ENCODE assay signal across 1 cellular context in the genomic region with DNA sequence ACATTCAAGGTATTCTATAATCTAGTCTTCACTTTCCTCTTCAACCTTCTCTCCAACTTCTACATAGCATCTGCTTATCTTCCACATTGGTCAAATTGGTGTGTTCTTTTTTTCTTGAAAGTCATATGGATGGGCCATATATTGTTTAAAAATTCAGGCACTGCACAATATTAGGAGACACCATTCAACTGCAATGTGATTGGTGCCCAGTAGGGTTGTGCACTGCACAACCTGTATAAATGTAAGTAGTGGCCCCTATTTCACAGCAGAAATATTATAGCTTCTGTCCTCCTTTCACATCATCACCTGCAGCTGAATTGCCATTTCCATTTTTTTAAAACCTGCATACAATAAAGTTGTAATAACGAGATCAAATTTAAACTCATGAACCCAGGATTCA.
TF ChIP-seq lines count a peak whose summit lies in the region.

No MANE protein-coding gene starts in this region.

TF ChIP-seq in GM12878, 131 proteins besides CTCF, POLR2A, EP300 and RAD21:
- TF ChIP-seq, protein P1, sequence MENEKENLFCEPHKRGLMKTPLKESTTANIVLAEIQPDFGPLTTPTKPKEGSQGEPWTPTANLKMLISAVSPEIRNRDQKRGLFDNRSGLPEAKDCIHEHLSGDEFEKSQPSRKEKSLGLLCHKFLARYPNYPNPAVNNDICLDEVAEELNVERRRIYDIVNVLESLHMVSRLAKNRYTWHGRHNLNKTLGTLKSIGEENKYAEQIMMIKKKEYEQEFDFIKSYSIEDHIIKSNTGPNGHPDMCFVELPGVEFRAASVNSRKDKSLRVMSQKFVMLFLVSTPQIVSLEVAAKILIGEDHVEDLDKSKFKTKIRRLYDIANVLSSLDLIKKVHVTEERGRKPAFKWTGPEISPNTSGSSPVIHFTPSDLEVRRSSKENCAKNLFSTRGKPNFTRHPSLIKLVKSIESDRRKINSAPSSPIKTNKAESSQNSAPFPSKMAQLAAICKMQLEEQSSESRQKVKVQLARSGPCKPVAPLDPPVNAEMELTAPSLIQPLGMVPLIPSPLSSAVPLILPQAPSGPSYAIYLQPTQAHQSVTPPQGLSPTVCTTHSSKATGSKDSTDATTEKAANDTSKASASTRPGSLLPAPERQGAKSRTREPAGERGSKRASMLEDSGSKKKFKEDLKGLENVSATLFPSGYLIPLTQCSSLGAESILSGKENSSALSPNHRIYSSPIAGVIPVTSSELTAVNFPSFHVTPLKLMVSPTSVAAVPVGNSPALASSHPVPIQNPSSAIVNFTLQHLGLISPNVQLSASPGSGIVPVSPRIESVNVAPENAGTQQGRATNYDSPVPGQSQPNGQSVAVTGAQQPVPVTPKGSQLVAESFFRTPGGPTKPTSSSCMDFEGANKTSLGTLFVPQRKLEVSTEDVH (IDR thresholded peaks at IDR 0.05; ENCODE audit: low read depth, partially characterized antibody), result no peak
- TF ChIP-seq CREB1 (IDR thresholded peaks at IDR 0.05; ENCODE audit: low read depth), result no peak
- no peak for TF ChIP-seq NFXL1 (IDR thresholded peaks at IDR 0.05; ENCODE audit: borderline replicate concordance)
- no peak for TF ChIP-seq CBX5 (IDR thresholded peaks at IDR 0.05; ENCODE audit: low read depth)
- no peak for TF ChIP-seq CHD1 (IDR thresholded peaks at IDR 0.05; ENCODE audit: low read depth, low read length)
- TF ChIP-seq HDGF (IDR thresholded peaks at IDR 0.05), result no peak
- TF ChIP-seq, protein P2, sequence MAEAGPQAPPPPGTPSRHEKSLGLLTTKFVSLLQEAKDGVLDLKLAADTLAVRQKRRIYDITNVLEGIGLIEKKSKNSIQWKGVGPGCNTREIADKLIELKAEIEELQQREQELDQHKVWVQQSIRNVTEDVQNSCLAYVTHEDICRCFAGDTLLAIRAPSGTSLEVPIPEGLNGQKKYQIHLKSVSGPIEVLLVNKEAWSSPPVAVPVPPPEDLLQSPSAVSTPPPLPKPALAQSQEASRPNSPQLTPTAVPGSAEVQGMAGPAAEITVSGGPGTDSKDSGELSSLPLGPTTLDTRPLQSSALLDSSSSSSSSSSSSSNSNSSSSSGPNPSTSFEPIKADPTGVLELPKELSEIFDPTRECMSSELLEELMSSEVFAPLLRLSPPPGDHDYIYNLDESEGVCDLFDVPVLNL (IDR thresholded peaks at IDR 0.05; ENCODE audit: low read depth, low read length), result no peak
- no peak for TF ChIP-seq PAX5 (IDR thresholded peaks at IDR 0.05; ENCODE audit: borderline replicate concordance, low read depth, low read length)
- no peak for TF ChIP-seq IRF4 (IDR thresholded peaks at IDR 0.05; ENCODE audit: low read depth, low read length)
- no peak for TF ChIP-seq JUND (IDR thresholded peaks at IDR 0.05; ENCODE audit: low read depth, low read length)
